8 cellular contexts compared by ENCODE assay signal in genomic region chr9:88388886-88389617, GRCh38. TPM values are rescaled to one million over a fixed set of nuclear protein-coding genes. Genes with fewer than 3 reads are reported as not detected.
DNase-seq lines count a peak whose midpoint lies in the region; ATAC-seq and TF ChIP-seq lines count a peak whose summit lies in the region.

No MANE protein-coding gene starts in this region.

- H3K27ac ChIP-seq in RWPE2 (ENCODE audit: poor library complexity, severe bottlenecking) (peak overlapping the region; percentile 83), heart left ventricle (peak overlapping the region; percentile 78 to 95 (median 90)), ovary (peak overlapping the region; percentile 87 to 98), vagina (peak overlapping the region; percentile 94)

- H3K9me3 ChIP-seq in RWPE2 (ENCODE audit: severe bottlenecking) (no peaks in the 10 kb centered on the region), heart left ventricle (no peaks in the 10 kb centered on the region), ovary (no peaks in the 10 kb centered on the region), vagina (no peaks in the 10 kb centered on the region)

- 0 to 1% (median 1%) methylated on average over 43 to 71 of the region's 71 CpGs for WGBS in heart left ventricle, 4 donors
- 1% methylated on average over 41 to 70 of the region's 71 CpGs for WGBS in ovary, 3 donors

- H3K27me3 Mint-ChIP-seq in activated naive CD8-positive, alpha-beta T cell treated with anti-CD3 and anti-CD28 coated beads, Interleukin-2, amount 50 U/mL, for 24 hours: no peaks in the 10 kb centered on the region

- peak overlapping the region; percentile 89 for H3K4me3 Mint-ChIP-seq in activated naive CD8-positive, alpha-beta T cell treated with anti-CD3 and anti-CD28 coated beads, Interleukin-2, amount 50 U/mL, for 24 hours

- H3K4me1 ChIP-seq in RWPE2 (ENCODE audit: insufficient read depth, poor library complexity, severe bottlenecking) (peaks cover 13% of the 10 kb centered on the region), heart left ventricle (peaks cover 0 to 47% (median 23%) of the 10 kb centered on the region in 12 donors), ovary (ENCODE audit: insufficient read depth) (peaks cover 16% of the 10 kb centered on the region), vagina (peaks cover 48% of the 10 kb centered on the region)

- H3K27ac Mint-ChIP-seq in activated naive CD8-positive, alpha-beta T cell treated with anti-CD3 and anti-CD28 coated beads, Interleukin-2, amount 50 U/mL, for 24 hours: peak overlapping the region; percentile 92

- DNase-seq in DMS 273 (lab: John Stamatoyannopoulos, UW; ENCODE audit: unreplicated experiment): peak; percentile 79
- peak; percentile 56 for DNase-seq in HT1080 (ENCODE audit: low read depth)
- peak; percentile 53 for DNase-seq in RWPE2 (ENCODE audit: low spot score)
- DNase-seq in activated naive CD8-positive, alpha-beta T cell treated with anti-CD3 and anti-CD28 coated beads, Interleukin-2, amount 50 U/mL, for 24 hours: peak; percentile 48
- DNase-seq in heart left ventricle: peak in 3 of 5 donors; percentile 55 to 82 (median 65)
- peak in 4 of 5 donors; percentile 62 to 79 (median 72) for DNase-seq in ovary
- DNase-seq in vagina (ENCODE audit: extremely low spot score in 2 of 2): no peak

- ATAC-seq in GM21381 (IDR thresholded peaks at IDR 0.05; ENCODE audit: unreplicated experiment) (peak; percentile 34), RWPE2 (ENCODE audit: low read depth) (peak; percentile 26), heart left ventricle (peak in 3 of 4 donors; percentile 30 to 69 (median 63))
- ATAC-seq in activated naive CD8-positive, alpha-beta T cell treated with anti-CD3 and anti-CD28 coated beads, Interleukin-2, amount 50 U/mL, for 24 hours: peak; percentile 38

- H3K27me3 ChIP-seq in RWPE2 (ENCODE audit: insufficient read depth, poor library complexity, severe bottlenecking) (no peaks in the 10 kb centered on the region), heart left ventricle (no peaks in the 10 kb centered on the region), ovary (no peaks in the 10 kb centered on the region), vagina (no peaks in the 10 kb centered on the region)

- no peak for TF ChIP-seq EP300 in ovary (IDR thresholded peaks at IDR 0.05)

- peaks cover 35% of the 10 kb centered on the region for H3K4me1 Mint-ChIP-seq in activated naive CD8-positive, alpha-beta T cell treated with anti-CD3 and anti-CD28 coated beads, Interleukin-2, amount 50 U/mL, for 24 hours

- H3K36me3 Mint-ChIP-seq in activated naive CD8-positive, alpha-beta T cell treated with anti-CD3 and anti-CD28 coated beads, Interleukin-2, amount 50 U/mL, for 24 hours (ENCODE audit: low read depth): no peaks in the 10 kb centered on the region

- H3K9me3 Mint-ChIP-seq in activated naive CD8-positive, alpha-beta T cell treated with anti-CD3 and anti-CD28 coated beads, Interleukin-2, amount 50 U/mL, for 24 hours: no peaks in the 10 kb centered on the region

- intact Hi-C loops in heart left ventricle (cut with DNase I): loop anchor here in 6 of 10 donors (5.0 to 10.0 kb wide), 7 partner anchors 146 to 284 kb away; partner anchors contain the start of gene NXNL2 (in 1 of the 6)
- intact Hi-C loops in ovary (cut with DNase I): loop anchor here in 2 of 4 donors (2.0 to 10.0 kb wide), 4 partner anchors 148 to 926 kb away; partner anchors contain the start of genes CKS2 (in 1 of the 2), NXNL2 (in 1 of the 2) and SECISBP2 (in 1 of the 2)
- intact Hi-C loops in vagina (cut with DNase I): loop anchor here (2.0 to 5.0 kb wide), 2 partner anchors 146 to 633 kb away; partner anchors contain the start of gene NXNL2

- peaks cover 33% of the 10 kb centered on the region for H3K36me3 ChIP-seq in RWPE2 (ENCODE audit: low read depth)
- H3K36me3 ChIP-seq in heart left ventricle: no peaks in the 10 kb centered on the region
- H3K36me3 ChIP-seq in ovary: no peaks in the 10 kb centered on the region
- no peaks in the 10 kb centered on the region for H3K36me3 ChIP-seq in vagina

- H3K4me3 ChIP-seq in RWPE2 (ENCODE audit: severe bottlenecking) (peak overlapping the region; percentile 100), heart left ventricle (peak overlapping the region; percentile 70 to 99 (median 92)), ovary (peak overlapping the region; percentile 76), vagina (peak overlapping the region; percentile 67 to 88)

- peak in 1 of 2 donors; percentile 23 for TF ChIP-seq POLR2A in heart left ventricle (IDR thresholded peaks at IDR 0.05)
- TF ChIP-seq POLR2A in ovary (IDR thresholded peaks at IDR 0.05): peak; percentile 18
- TF ChIP-seq POLR2A in vagina (IDR thresholded peaks at IDR 0.05): no peak

- TF ChIP-seq CTCF in RWPE2 (IDR thresholded peaks at IDR 0.05; ENCODE audit: poor library complexity, severe bottlenecking): peak; percentile 68
- peak in 1 of 12 donors; percentile 7 for TF ChIP-seq CTCF in heart left ventricle (IDR thresholded peaks at IDR 0.05)
- no peak for TF ChIP-seq CTCF in ovary (IDR thresholded peaks at IDR 0.05)
- TF ChIP-seq CTCF in vagina (IDR thresholded peaks at IDR 0.05): no peak

RNA-seq across cellular contexts. Expression of gene SPIN1, which starts 0.8 kb away (rescaled TPM):
- total RNA-seq in HT1080 (2014; rRNA removed; shearing (Covaris generic)): 36.9 and 56.9 TPM in 2 replicates
- 44.5 and 63.5 TPM in 2 replicates for polyA plus RNA-seq in HT1080 (2015; cell fraction: cytosol; rRNA removed)
- 45.0 and 46.3 TPM in 2 replicates for polyA plus RNA-seq in HT1080 (2015; cell fraction: nucleus; rRNA removed)
- total RNA-seq in heart left ventricle (10 to 100 TPM; 32.8 to 61.2 (median 44.5) TPM), ovary (100 to 1,000 TPM in 6 of 7 donors, 10 to 100 TPM in 1; 88.5 to 144 (median 131) TPM), vagina (72.9 TPM)
- polyA plus RNA-seq in heart left ventricle (10 to 100 TPM; 17.8 to 31.1 TPM), ovary (10 to 100 TPM; 61.4 to 95.0 TPM)

Comparison
In these comparisons a context has a peak if more than half of its experiments do, and no peak if none do; other contexts are left out.
1. DNase-seq: peak in DMS 273 (single experiment), HT1080 (single experiment), RWPE2 (single experiment), activated naive CD8-positive, alpha-beta T cell treated with anti-CD3 and anti-CD28 coated beads, Interleukin-2, amount 50 U/mL, for 24 hours (single experiment), heart left ventricle (3 of 5) and ovary (4 of 5); none in vagina (0 of 2).
2. Peak in every context shown above with its lines, with median percentiles within 50 percentile points of each other: ATAC-seq, H3K27ac ChIP-seq and H3K4me3 ChIP-seq.